1 cellular context compared by ENCODE assay signal in the genomic region with DNA sequence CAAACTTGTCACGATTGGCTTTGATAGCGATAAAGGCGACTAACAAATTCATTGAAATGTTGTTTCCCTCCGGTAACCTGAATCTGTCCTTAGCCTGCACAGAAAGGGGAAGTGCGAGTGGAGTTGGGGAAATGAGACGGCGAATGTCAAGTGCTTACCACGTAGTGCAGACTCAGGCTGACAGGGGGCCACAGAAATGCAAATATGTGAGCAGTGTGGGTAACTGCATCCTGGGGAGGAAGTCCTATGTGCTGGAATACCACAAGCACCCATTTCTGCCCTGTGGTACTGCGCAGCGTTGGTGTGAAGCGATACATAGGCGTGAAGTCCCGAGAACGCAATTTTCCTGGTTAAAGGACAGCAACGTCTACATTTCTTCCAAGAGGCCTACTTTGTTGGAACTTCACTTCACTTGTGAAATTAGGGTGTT.
TF ChIP-seq lines count a peak whose summit lies in the region.

No MANE protein-coding gene starts in this region.

TF ChIP-seq in HepG2, 621 proteins besides CTCF, POLR2A, EP300 and RAD21 (continued from another document):
- TF ChIP-seq, protein P1, sequence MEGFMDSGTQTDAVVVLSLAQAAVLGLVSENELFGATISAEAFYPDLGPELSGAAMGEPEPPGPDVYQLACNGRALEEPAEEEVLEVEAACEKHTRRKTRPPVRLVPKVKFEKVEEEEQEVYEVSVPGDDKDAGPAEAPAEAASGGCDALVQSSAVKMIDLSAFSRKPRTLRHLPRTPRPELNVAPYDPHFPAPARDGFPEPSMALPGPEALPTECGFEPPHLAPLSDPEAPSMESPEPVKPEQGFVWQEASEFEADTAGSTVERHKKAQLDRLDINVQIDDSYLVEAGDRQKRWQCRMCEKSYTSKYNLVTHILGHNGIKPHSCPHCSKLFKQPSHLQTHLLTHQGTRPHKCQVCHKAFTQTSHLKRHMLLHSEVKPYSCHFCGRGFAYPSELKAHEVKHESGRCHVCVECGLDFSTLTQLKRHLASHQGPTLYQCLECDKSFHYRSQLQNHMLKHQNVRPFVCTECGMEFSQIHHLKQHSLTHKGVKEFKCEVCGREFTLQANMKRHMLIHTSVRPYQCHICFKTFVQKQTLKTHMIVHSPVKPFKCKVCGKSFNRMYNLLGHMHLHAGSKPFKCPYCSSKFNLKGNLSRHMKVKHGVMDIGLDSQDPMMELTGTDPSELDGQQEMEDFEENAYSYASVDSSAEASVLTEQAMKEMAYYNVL (CRISPR knock-in tag; IDR thresholded peaks at IDR 0.05; ENCODE audit: borderline replicate concordance) = no peak
- TF ChIP-seq SSRP1 (CRISPR knock-in tag; IDR thresholded peaks at IDR 0.05) (peak; percentile 79), ZFP37 (CRISPR knock-in tag; IDR thresholded peaks at IDR 0.05; ENCODE audit: borderline replicate concordance) (peak; percentile 72; the same call in 1 of the 2 replicates), ZNF768 (CRISPR knock-in tag; IDR thresholded peaks at IDR 0.05) (no peak), MED13 (CRISPR knock-in tag; IDR thresholded peaks at IDR 0.05) (0 out of 2 replicates have a peak, but pooled peaks have one; percentile 37), MEIS2 (CRISPR knock-in tag; IDR thresholded peaks at IDR 0.05) (0 out of 2 replicates have a peak, but pooled peaks have one; percentile 23), KLF6 (CRISPR knock-in tag; IDR thresholded peaks at IDR 0.05) (peak; percentile 28; the same call in 1 of the 2 replicates), ZNF549 (CRISPR knock-in tag; IDR thresholded peaks at IDR 0.05) (no peak), ZNF331 (CRISPR knock-in tag; IDR thresholded peaks at IDR 0.05) (no peak)
- TF ChIP-seq, protein P2, sequence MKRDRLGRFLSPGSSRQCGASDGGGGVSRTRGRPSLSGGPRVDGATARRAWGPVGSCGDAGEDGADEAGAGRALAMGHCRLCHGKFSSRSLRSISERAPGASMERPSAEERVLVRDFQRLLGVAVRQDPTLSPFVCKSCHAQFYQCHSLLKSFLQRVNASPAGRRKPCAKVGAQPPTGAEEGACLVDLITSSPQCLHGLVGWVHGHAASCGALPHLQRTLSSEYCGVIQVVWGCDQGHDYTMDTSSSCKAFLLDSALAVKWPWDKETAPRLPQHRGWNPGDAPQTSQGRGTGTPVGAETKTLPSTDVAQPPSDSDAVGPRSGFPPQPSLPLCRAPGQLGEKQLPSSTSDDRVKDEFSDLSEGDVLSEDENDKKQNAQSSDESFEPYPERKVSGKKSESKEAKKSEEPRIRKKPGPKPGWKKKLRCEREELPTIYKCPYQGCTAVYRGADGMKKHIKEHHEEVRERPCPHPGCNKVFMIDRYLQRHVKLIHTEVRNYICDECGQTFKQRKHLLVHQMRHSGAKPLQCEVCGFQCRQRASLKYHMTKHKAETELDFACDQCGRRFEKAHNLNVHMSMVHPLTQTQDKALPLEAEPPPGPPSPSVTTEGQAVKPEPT (CRISPR knock-in tag; IDR thresholded peaks at IDR 0.05; ENCODE audit: low read depth) = no peak
- TF ChIP-seq, protein P3, sequence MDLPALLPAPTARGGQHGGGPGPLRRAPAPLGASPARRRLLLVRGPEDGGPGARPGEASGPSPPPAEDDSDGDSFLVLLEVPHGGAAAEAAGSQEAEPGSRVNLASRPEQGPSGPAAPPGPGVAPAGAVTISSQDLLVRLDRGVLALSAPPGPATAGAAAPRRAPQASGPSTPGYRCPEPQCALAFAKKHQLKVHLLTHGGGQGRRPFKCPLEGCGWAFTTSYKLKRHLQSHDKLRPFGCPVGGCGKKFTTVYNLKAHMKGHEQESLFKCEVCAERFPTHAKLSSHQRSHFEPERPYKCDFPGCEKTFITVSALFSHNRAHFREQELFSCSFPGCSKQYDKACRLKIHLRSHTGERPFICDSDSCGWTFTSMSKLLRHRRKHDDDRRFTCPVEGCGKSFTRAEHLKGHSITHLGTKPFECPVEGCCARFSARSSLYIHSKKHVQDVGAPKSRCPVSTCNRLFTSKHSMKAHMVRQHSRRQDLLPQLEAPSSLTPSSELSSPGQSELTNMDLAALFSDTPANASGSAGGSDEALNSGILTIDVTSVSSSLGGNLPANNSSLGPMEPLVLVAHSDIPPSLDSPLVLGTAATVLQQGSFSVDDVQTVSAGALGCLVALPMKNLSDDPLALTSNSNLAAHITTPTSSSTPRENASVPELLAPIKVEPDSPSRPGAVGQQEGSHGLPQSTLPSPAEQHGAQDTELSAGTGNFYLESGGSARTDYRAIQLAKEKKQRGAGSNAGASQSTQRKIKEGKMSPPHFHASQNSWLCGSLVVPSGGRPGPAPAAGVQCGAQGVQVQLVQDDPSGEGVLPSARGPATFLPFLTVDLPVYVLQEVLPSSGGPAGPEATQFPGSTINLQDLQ (CRISPR knock-in tag; IDR thresholded peaks at IDR 0.05) = no peak
- TF ChIP-seq, protein P4, sequence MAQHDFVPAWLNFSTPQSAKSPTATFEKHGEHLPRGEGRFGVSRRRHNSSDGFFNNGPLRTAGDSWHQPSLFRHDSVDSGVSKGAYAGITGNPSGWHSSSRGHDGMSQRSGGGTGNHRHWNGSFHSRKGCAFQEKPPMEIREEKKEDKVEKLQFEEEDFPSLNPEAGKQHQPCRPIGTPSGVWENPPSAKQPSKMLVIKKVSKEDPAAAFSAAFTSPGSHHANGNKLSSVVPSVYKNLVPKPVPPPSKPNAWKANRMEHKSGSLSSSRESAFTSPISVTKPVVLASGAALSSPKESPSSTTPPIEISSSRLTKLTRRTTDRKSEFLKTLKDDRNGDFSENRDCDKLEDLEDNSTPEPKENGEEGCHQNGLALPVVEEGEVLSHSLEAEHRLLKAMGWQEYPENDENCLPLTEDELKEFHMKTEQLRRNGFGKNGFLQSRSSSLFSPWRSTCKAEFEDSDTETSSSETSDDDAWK (CRISPR knock-in tag; IDR thresholded peaks at IDR 0.05) = no peak
